In genomic region chr19:37227996-37228395, GRCh38 we compare ENCODE assay signal across 9 cellular contexts. TPM values are rescaled to one million over a fixed set of nuclear protein-coding genes. Genes with fewer than 3 reads are reported as not detected.
DNase-seq lines count a peak whose midpoint lies in the region; ATAC-seq and TF ChIP-seq lines count a peak whose summit lies in the region.
"Had no signal": no experiment of that assay in that cellular context is flagged by ENCODE, and none has a peak within 500 bp of the region (broad histone marks: within the 10 kb centered on the region; RNA-seq: fewer than 3 reads in every experiment).

No MANE protein-coding gene starts in this region.

- WGBS in tibial nerve, 2 donors = 44 to 47% methylated on average over 12 of the region's 12 CpGs

- H3K4me3 ChIP-seq in BE2C (ENCODE audit: low read depth, low read length) (no peak overlapping the region), tibial nerve (no peak overlapping the region), H7 (ENCODE audit: insufficient read depth, low read depth, low read length) (no peak overlapping the region)

- H3K27me3 ChIP-seq in BE2C = no peaks in the 10 kb centered on the region
- H3K27me3 ChIP-seq in tibial nerve = no peaks in the 10 kb centered on the region
- no peaks in the 10 kb centered on the region for H3K27me3 ChIP-seq in H7 (ENCODE audit: control insufficient read depth, insufficient read depth, low read length)

- no peak for TF ChIP-seq EP300 in tibial nerve (IDR thresholded peaks at IDR 0.05)

- no peak for TF ChIP-seq POLR2A in tibial nerve (IDR thresholded peaks at IDR 0.05)

- POLR2A ChIA-PET in activated CD8-positive, alpha-beta T cell treated with anti-CD3 and anti-CD28 coated beads, Interleukin-2, amount 10 ng/mL, durations not matched to agents 7 days and 5 days (lab: Charles Lee) = interaction anchor here (0.8 kb wide), 1 partner anchor 13 kb away, joined by 3 read pairs; no protein-coding TSS in a partner anchor

- H3K27ac Mint-ChIP-seq in activated CD8-positive, alpha-beta T cell treated with anti-CD3 and anti-CD28 coated beads, Interleukin-2, amount 10 ng/mL, durations not matched to agents 7 days and 5 days = no peak overlapping the region
- H3K27ac Mint-ChIP-seq in immature natural killer cell = no peak overlapping the region
- H3K27ac Mint-ChIP-seq: stimulated activated effector memory CD8-positive, alpha-beta T cell treated with anti-CD3 and anti-CD28 coated beads, Interleukin-12 subunit alpha, Interleukin-12 subunit beta, amount 100 ng/mL, for 72 hours had no signal

- peak; percentile 46 for DNase-seq in BE2C
- DNase-seq in activated CD8-positive, alpha-beta T cell treated with anti-CD3 and anti-CD28 coated beads, Interleukin-2, amount 10 ng/mL, durations not matched to agents 7 days and 5 days = peak; percentile 37
- peak; percentile 15 to 32 (median 28) for DNase-seq in immature natural killer cell
- DNase-seq in tibial nerve (ENCODE audit: low spot score in 2 of 2) = no peak
- DNase-seq in NCI-H2081 treated with DMSO at 0.1 percent for 48 hours (lab: John Stamatoyannopoulos, UW) = no peak
- no peak for DNase-seq in H7
- no peak for DNase-seq in A172 (ENCODE audit: low spot score)

- H3K4me1 ChIP-seq in BE2C = no peaks in the 10 kb centered on the region
- no peaks in the 10 kb centered on the region for H3K4me1 ChIP-seq in tibial nerve

- no peak for ATAC-seq in activated CD8-positive, alpha-beta T cell treated with anti-CD3 and anti-CD28 coated beads, Interleukin-2, amount 10 ng/mL, durations not matched to agents 7 days and 5 days
- ATAC-seq: stimulated activated effector memory CD8-positive, alpha-beta T cell treated with anti-CD3 and anti-CD28 coated beads, Interleukin-12 subunit alpha, Interleukin-12 subunit beta, amount 100 ng/mL, for 72 hours had no signal

- no peak overlapping the region for H3K4me3 Mint-ChIP-seq in activated CD8-positive, alpha-beta T cell treated with anti-CD3 and anti-CD28 coated beads, Interleukin-2, amount 10 ng/mL, durations not matched to agents 7 days and 5 days
- no peak overlapping the region for H3K4me3 Mint-ChIP-seq in immature natural killer cell
- H3K4me3 Mint-ChIP-seq: stimulated activated effector memory CD8-positive, alpha-beta T cell treated with anti-CD3 and anti-CD28 coated beads, Interleukin-12 subunit alpha, Interleukin-12 subunit beta, amount 100 ng/mL, for 72 hours had no signal

- H3K27ac ChIP-seq in tibial nerve = no peak overlapping the region

- no peaks in the 10 kb centered on the region for H3K27me3 Mint-ChIP-seq in activated CD8-positive, alpha-beta T cell treated with anti-CD3 and anti-CD28 coated beads, Interleukin-2, amount 10 ng/mL, durations not matched to agents 7 days and 5 days (ENCODE audit: low read depth)
- H3K27me3 Mint-ChIP-seq in immature natural killer cell (ENCODE audit: low read depth in 3 of 3) = peaks cover 0 to 3% (median 0%) of the 10 kb centered on the region in 3 donors

- peak; percentile 77 for TF ChIP-seq CTCF in BE2C (IDR thresholded peaks at IDR 0.05; ENCODE audit: low read depth, low read length)
- peak; percentile 58 for TF ChIP-seq CTCF in GM12873 (IDR thresholded peaks at IDR 0.05; ENCODE audit: insufficient read depth, low read depth, low read length, missing control alignments)
- TF ChIP-seq CTCF in tibial nerve (IDR thresholded peaks at IDR 0.05) = peak in 2 of 5 experiments; percentile 13 to 19

- H3K36me3 ChIP-seq in BE2C (peaks cover 25% of the 10 kb centered on the region), tibial nerve (peaks cover 15 to 97% (median 71%) of the 10 kb centered on the region in 3 donors), H7 (replicated peaks; ENCODE audit: control insufficient read depth, insufficient read depth, low read length) (no peaks in the 10 kb centered on the region; the same call in none of the 2 replicates)

- H3K36me3 Mint-ChIP-seq in activated CD8-positive, alpha-beta T cell treated with anti-CD3 and anti-CD28 coated beads, Interleukin-2, amount 10 ng/mL, durations not matched to agents 7 days and 5 days (ENCODE audit: low read depth) = peaks cover 74% of the 10 kb centered on the region
- H3K36me3 Mint-ChIP-seq in immature natural killer cell = peaks cover 43 to 62% (median 56%) of the 10 kb centered on the region in 3 donors

- H3K4me1 Mint-ChIP-seq in activated CD8-positive, alpha-beta T cell treated with anti-CD3 and anti-CD28 coated beads, Interleukin-2, amount 10 ng/mL, durations not matched to agents 7 days and 5 days (ENCODE audit: low read depth) = no peaks in the 10 kb centered on the region
- H3K4me1 Mint-ChIP-seq in immature natural killer cell = peaks cover 0 to 2% of the 10 kb centered on the region in 2 donors

- peaks cover 44% of the 10 kb centered on the region for H3K9me3 Mint-ChIP-seq in activated CD8-positive, alpha-beta T cell treated with anti-CD3 and anti-CD28 coated beads, Interleukin-2, amount 10 ng/mL, durations not matched to agents 7 days and 5 days (ENCODE audit: insufficient read depth)
- H3K9me3 Mint-ChIP-seq in immature natural killer cell = peaks cover 0 to 6% (median 0%) of the 10 kb centered on the region in 6 donors

- CTCF ChIA-PET in activated CD8-positive, alpha-beta T cell treated with anti-CD3 and anti-CD28 coated beads, Interleukin-2, amount 10 ng/mL, durations not matched to agents 7 days and 5 days (lab: Charles Lee) = no interaction called here

- H3K9me3 ChIP-seq in BE2C (peaks cover 4% of the 10 kb centered on the region), tibial nerve (peaks cover 0 to 91% (median 38%) of the 10 kb centered on the region in 4 donors)

RNA-seq across cellular contexts. Expression of gene ZNF383, which starts 10.0 kb away (rescaled TPM):
- 4.6 TPM for polyA plus RNA-seq in BE2C (2012; ENCODE audit: insufficient read depth, insufficient read length, low read depth)
- 10 to 100 TPM; 10.5 to 11.2 TPM for total RNA-seq in activated CD8-positive, alpha-beta T cell treated with anti-CD3 and anti-CD28 coated beads, Interleukin-2, amount 10 ng/mL, durations not matched to agents 7 days and 5 days
- 1 to 10 TPM; 5.9 to 8.7 (median 7.9) TPM for polyA plus RNA-seq in immature natural killer cell
- total RNA-seq in tibial nerve = 10 to 100 TPM in 2 of 4 donors, 1 to 10 TPM in 2; 7.5 to 14.3 (median 10.0) TPM
- 2.0 and 3.9 TPM in 2 replicates for total RNA-seq in H7 (2014; rRNA removed; shearing (Covaris generic))
- total RNA-seq in A172 (2014; rRNA removed; shearing (Covaris generic)) = 3.9 and 8.3 TPM in 2 replicates

RNA-seq across cellular contexts. Expression of gene ZNF585B, which starts 17.7 kb away (rescaled TPM):
- polyA plus RNA-seq in BE2C (2012; ENCODE audit: insufficient read depth, insufficient read length, low read depth) = 7.4 TPM
- 10 to 100 TPM; 10.0 to 12.0 TPM for total RNA-seq in activated CD8-positive, alpha-beta T cell treated with anti-CD3 and anti-CD28 coated beads, Interleukin-2, amount 10 ng/mL, durations not matched to agents 7 days and 5 days
- 1 to 10 TPM; 5.3 to 8.8 (median 8.7) TPM for polyA plus RNA-seq in immature natural killer cell
- 10 to 100 TPM in 3 of 4 donors, 1 to 10 TPM in 1; 5.1 to 19.7 (median 13.6) TPM for total RNA-seq in tibial nerve
- 0.48 and 1.5 TPM in 2 replicates for total RNA-seq in H7 (2014; rRNA removed; shearing (Covaris generic))
- total RNA-seq in A172 (2014; rRNA removed; shearing (Covaris generic)) = 4.7 and 5.9 TPM in 2 replicates

RNA-seq across cellular contexts. Expression of gene ZNF585A, which starts 55.5 kb away (rescaled TPM):
- polyA plus RNA-seq in BE2C (2012; ENCODE audit: insufficient read depth, insufficient read length, low read depth) = 3.5 TPM
- total RNA-seq in activated CD8-positive, alpha-beta T cell treated with anti-CD3 and anti-CD28 coated beads, Interleukin-2, amount 10 ng/mL, durations not matched to agents 7 days and 5 days = 1 to 10 TPM; 7.9 TPM
- 10 to 100 TPM; 39.9 to 50.2 (median 49.8) TPM for polyA plus RNA-seq in immature natural killer cell
- total RNA-seq in tibial nerve = 1 to 10 TPM; 5.7 to 8.4 (median 6.3) TPM
- 0.03 TPM in 1 of 2 replicates, not detected in the other for total RNA-seq in H7 (2014; rRNA removed; shearing (Covaris generic))
- 8.1 and 18.8 TPM in 2 replicates for total RNA-seq in A172 (2014; rRNA removed; shearing (Covaris generic))

Comparison
In these comparisons a context has a peak if more than half of its experiments do, and no peak if none do; other contexts are left out.
1. DNase-seq: peak in BE2C (single experiment), activated CD8-positive, alpha-beta T cell treated with anti-CD3 and anti-CD28 coated beads, Interleukin-2, amount 10 ng/mL, durations not matched to agents 7 days and 5 days (single experiment) and immature natural killer cell (3 of 3); none in tibial nerve (0 of 2), NCI-H2081 treated with DMSO at 0.1 percent for 48 hours (single experiment), H7 (single experiment) and A172 (single experiment).